ENCODE assay signal across 1 cellular context in the genomic region with DNA sequence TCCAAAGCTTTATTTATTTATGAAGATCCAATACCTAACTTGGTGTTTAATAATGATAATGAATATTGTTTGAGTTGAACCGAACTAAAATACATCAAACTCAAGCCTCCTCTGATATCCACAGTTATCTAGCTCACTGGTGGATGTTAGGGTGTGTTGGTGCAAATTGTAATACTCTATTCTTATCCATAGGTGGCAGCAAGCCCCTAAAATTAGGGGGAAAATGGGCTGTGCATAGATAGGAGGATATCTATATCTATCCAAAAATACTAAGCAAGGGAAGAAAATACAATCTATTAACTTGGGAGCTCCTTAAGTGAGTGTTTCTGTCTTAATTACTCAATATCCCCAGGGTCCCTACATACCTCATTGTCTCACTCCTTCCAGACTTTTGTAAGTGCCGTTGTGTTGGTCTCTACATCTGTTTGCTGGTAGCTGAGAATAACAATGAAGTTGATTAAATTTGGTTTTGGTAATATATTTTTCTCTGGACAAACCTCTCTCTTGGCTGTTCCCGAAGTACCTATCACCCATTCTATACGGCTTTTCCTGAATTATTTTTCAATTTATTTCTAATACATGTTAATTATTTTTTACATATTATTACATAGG.
TF ChIP-seq lines count a peak whose summit lies in the region.

No MANE protein-coding gene starts in this region.

TF ChIP-seq in endothelial cell of umbilical vein, 7 proteins besides CTCF, POLR2A, EP300 and RAD21:
- no peak for TF ChIP-seq GATA2 (IDR thresholded peaks at IDR 0.05; ENCODE audit: insufficient read depth, insufficient read length, low read depth, low read length)
- no peak for TF ChIP-seq JUN (IDR thresholded peaks at IDR 0.05; ENCODE audit: borderline replicate concordance, insufficient read depth, insufficient read length, low read depth)
- TF ChIP-seq, protein P1, sequence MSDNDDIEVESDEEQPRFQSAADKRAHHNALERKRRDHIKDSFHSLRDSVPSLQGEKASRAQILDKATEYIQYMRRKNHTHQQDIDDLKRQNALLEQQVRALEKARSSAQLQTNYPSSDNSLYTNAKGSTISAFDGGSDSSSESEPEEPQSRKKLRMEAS (IDR thresholded peaks at IDR 0.05; ENCODE audit: insufficient read depth, insufficient read length): no peak
- no peak for TF ChIP-seq POLR2AphosphoS5 (IDR thresholded peaks at IDR 0.05; ENCODE audit: insufficient read depth, low read depth, low read length)
- no peak for TF ChIP-seq FOS (IDR thresholded peaks at IDR 0.05; ENCODE audit: borderline replicate concordance, insufficient read depth, low read length)
- no peak for TF ChIP-seq MYC (IDR thresholded peaks at IDR 0.05; ENCODE audit: low read depth, low read length)
- no peak for TF ChIP-seq EZH2 (IDR thresholded peaks at IDR 0.05; ENCODE audit: borderline replicate concordance, low read depth, low read length, severe bottlenecking)
